Comparison of ENCODE assay signal across 12 cellular contexts in genomic region chr14:92457018-92457565, GRCh38. TPM values are rescaled to one million over a fixed set of nuclear protein-coding genes. Genes with fewer than 3 reads are reported as not detected.
DNase-seq lines count a peak whose midpoint lies in the region; ATAC-seq and TF ChIP-seq lines count a peak whose summit lies in the region.
"Had no signal": no experiment of that assay in that cellular context is flagged by ENCODE, and none has a peak within 500 bp of the region (broad histone marks: within the 10 kb centered on the region; RNA-seq: fewer than 3 reads in every experiment).

No MANE protein-coding gene starts in this region.

- 79 to 89% methylated on average over 4 to 5 of the region's 5 CpGs for WGBS in endodermal cell (ENCODE audit: insufficient coverage in 1 of 2, insufficient read length in 1 of 2), 2 experiments

- ATAC-seq in SK-N-SH treated with all-trans-retinoic acid at 6 μM for 48 hours, result peak; percentile 7
- ATAC-seq in omental fat pad (ENCODE audit: low FRiP score), result no peak

- H3K9me3 ChIP-seq in endodermal cell (ENCODE audit: control insufficient read depth, low read length), result no peaks in the 10 kb centered on the region
- H3K9me3 ChIP-seq: BLaER1 had no signal

- DNase-seq in HFFc6 (no peak), endodermal cell (no peak), omental fat pad (ENCODE audit: low spot score) (no peak), posterior cingulate gyrus (no peak), occipital lobe (lab: John Stamatoyannopoulos, UW) (no peak)
- no peak for DNase-seq in activated naive CD4-positive, alpha-beta T cell treated with anti-CD3 and anti-CD28 coated beads, Interleukin-2, amount 10 ng/mL, durations not matched to agents 7 days and 5 days
- DNase-seq: NCI-H1417 treated with DMSO at 0.1 percent for 48 hours, NCI-H2029 treated with DMSO at 0.1 percent for 48 hours, NCI-H510A had no signal

- no peak overlapping the region for H3K4me3 ChIP-seq in endodermal cell (ENCODE audit: low read length)
- H3K4me3 ChIP-seq: BLaER1 had no signal

- H3K36me3 ChIP-seq in endodermal cell (ENCODE audit: control insufficient read depth, insufficient read depth, low read length), result no peaks in the 10 kb centered on the region
- H3K36me3 ChIP-seq: BLaER1 had no signal

- peaks cover 10% of the 10 kb centered on the region; the same call in 1 of the 2 replicates for H3K27me3 Mint-ChIP-seq in HFFc6 (ENCODE audit: insufficient read depth)
- peaks cover 6% of the 10 kb centered on the region for H3K27me3 Mint-ChIP-seq in endodermal cell (ENCODE audit: insufficient read depth)
- H3K27me3 Mint-ChIP-seq in activated naive CD4-positive, alpha-beta T cell treated with anti-CD3 and anti-CD28 coated beads, Interleukin-2, amount 10 ng/mL, durations not matched to agents 7 days and 5 days, result peaks cover 9% of the 10 kb centered on the region

- H3K9me3 Mint-ChIP-seq in HFFc6, result no peaks in the 10 kb centered on the region
- H3K9me3 Mint-ChIP-seq in endodermal cell, result no peaks in the 10 kb centered on the region
- H3K9me3 Mint-ChIP-seq in activated naive CD4-positive, alpha-beta T cell treated with anti-CD3 and anti-CD28 coated beads, Interleukin-2, amount 10 ng/mL, durations not matched to agents 7 days and 5 days, result no peaks in the 10 kb centered on the region
- H3K9me3 Mint-ChIP-seq: IgD-negative memory B cell had no signal

- peaks cover 16% of the 10 kb centered on the region for H3K4me1 Mint-ChIP-seq in HFFc6 (ENCODE audit: low read depth)
- no peaks in the 10 kb centered on the region for H3K4me1 Mint-ChIP-seq in endodermal cell
- peaks cover 2% of the 10 kb centered on the region for H3K4me1 Mint-ChIP-seq in activated naive CD4-positive, alpha-beta T cell treated with anti-CD3 and anti-CD28 coated beads, Interleukin-2, amount 10 ng/mL, durations not matched to agents 7 days and 5 days

- H3K27ac Mint-ChIP-seq in HFFc6, result no peak overlapping the region
- H3K27ac Mint-ChIP-seq in endodermal cell, result no peak overlapping the region
- H3K27ac Mint-ChIP-seq in activated naive CD4-positive, alpha-beta T cell treated with anti-CD3 and anti-CD28 coated beads, Interleukin-2, amount 10 ng/mL, durations not matched to agents 7 days and 5 days, result no peak overlapping the region
- H3K27ac Mint-ChIP-seq: IgD-negative memory B cell had no signal

- H3K4me1 ChIP-seq in endodermal cell (ENCODE audit: control insufficient read depth, insufficient read depth, low read length), result no peaks in the 10 kb centered on the region

- no peak overlapping the region for H3K9ac ChIP-seq in endodermal cell (ENCODE audit: extremely low read depth, low read length, poor library complexity, severe bottlenecking)
- H3K9ac ChIP-seq: BLaER1 had no signal

- no peak overlapping the region for H3K27ac ChIP-seq in endodermal cell (ENCODE audit: low read depth, low read length)
- H3K27ac ChIP-seq: BLaER1 had no signal

- H3K27me3 ChIP-seq in endodermal cell (ENCODE audit: control insufficient read depth, insufficient read depth, low read length, poor library complexity, severe bottlenecking), result peaks cover 7% of the 10 kb centered on the region
- H3K27me3 ChIP-seq: BLaER1 had no signal

- no peaks in the 10 kb centered on the region for H3K36me3 Mint-ChIP-seq in HFFc6 (ENCODE audit: low read depth)
- no peaks in the 10 kb centered on the region for H3K36me3 Mint-ChIP-seq in endodermal cell (ENCODE audit: low read depth)
- H3K36me3 Mint-ChIP-seq in activated naive CD4-positive, alpha-beta T cell treated with anti-CD3 and anti-CD28 coated beads, Interleukin-2, amount 10 ng/mL, durations not matched to agents 7 days and 5 days, result no peaks in the 10 kb centered on the region
- H3K36me3 Mint-ChIP-seq: IgD-negative memory B cell had no signal

- TF ChIP-seq CTCF in HFFc6 (IDR thresholded peaks at IDR 0.05) (0 out of 2 replicates have a peak, but pooled peaks have one; percentile 29), endodermal cell (conservative IDR thresholded peaks at IDR 0.05) (peak; percentile 0), omental fat pad (IDR thresholded peaks at IDR 0.05) (no peak)

- CTCF ChIA-PET in activated naive CD4-positive, alpha-beta T cell treated with anti-CD3 and anti-CD28 coated beads, Interleukin-2, amount 10 ng/mL, durations not matched to agents 7 days and 5 days (lab: Charles Lee), result no interaction called here

- intact Hi-C loops in posterior cingulate gyrus (cut with DNase I), result loop anchor here (10.0 kb wide), 1 partner anchor 332 kb away; the partner anchor contains the start of genes CPSF2 and NDUFB1

- H3K4me3 Mint-ChIP-seq in HFFc6 (no peak overlapping the region), endodermal cell (no peak overlapping the region)
- no peak overlapping the region for H3K4me3 Mint-ChIP-seq in activated naive CD4-positive, alpha-beta T cell treated with anti-CD3 and anti-CD28 coated beads, Interleukin-2, amount 10 ng/mL, durations not matched to agents 7 days and 5 days
- H3K4me3 Mint-ChIP-seq: IgD-negative memory B cell had no signal

TF ChIP-seq in SK-N-SH treated with all-trans-retinoic acid at 6 μM for 48 hours, 23 proteins besides CTCF, POLR2A, EP300 and RAD21:
- TF ChIP-seq ZNF8 (CRISPR knock-in tag; IDR thresholded peaks at IDR 0.05) (no peak), CSDC2 (CRISPR knock-in tag; IDR thresholded peaks at IDR 0.05) (no peak), ZNF70 (CRISPR knock-in tag; IDR thresholded peaks at IDR 0.05) (no peak), PPARA (CRISPR knock-in tag; IDR thresholded peaks at IDR 0.05; ENCODE audit: borderline replicate concordance) (no peak), POU6F1 (CRISPR knock-in tag; IDR thresholded peaks at IDR 0.05; ENCODE audit: borderline replicate concordance, low read depth) (no peak)

RNA-seq across cellular contexts. Expression of gene RIN3, which starts 56.5 kb away (rescaled TPM):
- 10 to 100 TPM; 19.7 to 26.0 (median 24.6) TPM for total RNA-seq in HFFc6 (2021; fragmentation: NEBNext Ultra II Directional; extraction: Animal tissue kit (Norgen Biotek cat#: 25700))
- total RNA-seq in endodermal cell, result 1 to 10 TPM; 5.2 to 6.0 TPM
- 2.5 TPM for polyA plus RNA-seq in endodermal cell (2013, experiment 1 of 2)
- polyA plus RNA-seq in endodermal cell (2013, experiment 2 of 2), result 2.6 TPM
- total RNA-seq in omental fat pad, result 10 to 100 TPM; 11.6 to 36.3 (median 20.2) TPM
- 1.4 TPM for total RNA-seq in occipital lobe

Comparison
In these comparisons a context has a peak if more than half of its experiments do, and no peak if none do; other contexts are left out.
1. CTCF ChIP-seq: peak in HFFc6 (single experiment) and endodermal cell (single experiment); none in omental fat pad (0 of 3).